Comparison of ENCODE assay signal across 20 cellular contexts in the genomic region with DNA sequence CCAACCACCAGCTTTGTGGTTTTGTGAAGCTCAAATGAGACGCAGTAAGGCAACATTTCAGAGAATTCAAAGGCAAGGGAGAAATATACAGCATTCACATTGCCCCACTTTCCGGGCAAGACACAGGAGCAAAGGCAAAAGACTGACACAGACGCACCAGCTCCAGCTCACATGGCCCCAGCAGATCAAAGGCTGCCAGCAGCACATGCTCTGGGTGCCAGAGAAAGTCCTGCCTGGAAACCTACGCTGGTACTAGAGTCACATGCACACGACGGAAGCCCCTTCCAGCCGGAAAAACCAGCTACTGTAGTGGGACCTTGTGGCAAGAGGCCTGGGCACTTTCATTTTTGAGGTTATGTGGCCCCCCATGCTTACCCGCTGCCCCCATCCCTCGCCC. TPM values are rescaled to one million over a fixed set of nuclear protein-coding genes. Genes with fewer than 3 reads are reported as not detected.
DNase-seq lines count a peak whose midpoint lies in the region; ATAC-seq, FAIRE-seq and TF ChIP-seq lines count a peak whose summit lies in the region.
"Had no signal": no experiment of that assay in that cellular context is flagged by ENCODE, and none has a peak within 500 bp of the region (broad histone marks: within the 10 kb centered on the region; RNA-seq: fewer than 3 reads in every experiment).

No MANE protein-coding gene starts in this region.

- no peak overlapping the region for H3K27ac ChIP-seq in HepG2 (ENCODE audit: extremely low read length, insufficient read depth, low read length)
- no peak overlapping the region for H3K27ac ChIP-seq in right lobe of liver
- H3K27ac ChIP-seq: HL-60, RWPE1 had no signal

- no peak overlapping the region for H3K9ac ChIP-seq in HepG2 (ENCODE audit: insufficient read depth, low read depth, low read length)

- no peaks in the 10 kb centered on the region for H3K4me1 ChIP-seq in HepG2 (ENCODE audit: insufficient read depth, low read length)
- H3K4me1 ChIP-seq in right lobe of liver, result no peaks in the 10 kb centered on the region

- H3K4me1 Mint-ChIP-seq in activated CD4-positive, alpha-beta memory T cell treated with anti-CD3 and anti-CD28 coated beads, Interleukin-2, amount 10 ng/mL, durations not matched to agents 7 days and 5 days, result no peaks in the 10 kb centered on the region

- H3K36me3 ChIP-seq in HepG2 (replicated peaks in 1 of 2; ENCODE audit: control insufficient read depth in 1 of 2, insufficient read depth in 2 of 2, low read length in 2 of 2) (peaks cover 69 to 98% of the 10 kb centered on the region in 2 experiments), right lobe of liver (peaks cover 0 to 92% (median 28%) of the 10 kb centered on the region in 4 donors)

- no peaks in the 10 kb centered on the region for H4K20me1 ChIP-seq in HepG2 (ENCODE audit: insufficient read depth, low read length)

- H3K4me2 ChIP-seq in HepG2 (ENCODE audit: low read depth, low read length), result no peak overlapping the region

- TF ChIP-seq EP300 in HepG2 (IDR thresholded peaks at IDR 0.05; ENCODE audit: low read depth in 2 of 2, low read length in 2 of 2) (no peak), HepG2 (CRISPR knock-in tag; IDR thresholded peaks at IDR 0.05; ENCODE audit: borderline replicate concordance) (no peak)

- no peaks in the 10 kb centered on the region for H3K79me2 ChIP-seq in HepG2 (ENCODE audit: insufficient read depth, low read length)

- no peak overlapping the region for H2AFZ ChIP-seq in HepG2 (ENCODE audit: low read length)

- CTCF ChIA-PET in HepG2 (lab: Yijun Ruan, JAX; ENCODE audit: low intra/inter-chr PET ratio, low total read pairs), result no interaction called here
- CTCF ChIA-PET in activated CD4-positive, alpha-beta memory T cell treated with anti-CD3 and anti-CD28 coated beads, Interleukin-2, amount 10 ng/mL, durations not matched to agents 7 days and 5 days (lab: Charles Lee), result interaction anchor here (1.4 kb wide), 1 partner anchor 17 kb away, joined by 4 read pairs; no protein-coding TSS in a partner anchor

- no peak overlapping the region for H3K4me3 Mint-ChIP-seq in activated CD4-positive, alpha-beta memory T cell treated with anti-CD3 and anti-CD28 coated beads, Interleukin-2, amount 10 ng/mL, durations not matched to agents 7 days and 5 days
- H3K4me3 Mint-ChIP-seq: CD8-positive, alpha-beta T cell had no signal

- no peak for TF ChIP-seq RAD21 in HepG2 (CRISPR knock-in tag; IDR thresholded peaks at IDR 0.05)

- H3K9me3 ChIP-seq in HepG2 (ENCODE audit: low read length) (no peaks in the 10 kb centered on the region), right lobe of liver (no peaks in the 10 kb centered on the region)

- ATAC-seq in HepG2 (no peak), right lobe of liver (no peak)
- ATAC-seq: CD8-positive, alpha-beta T cell; GM12878; HCT116 had no signal

- no peaks in the 10 kb centered on the region for H3K27me3 Mint-ChIP-seq in activated CD4-positive, alpha-beta memory T cell treated with anti-CD3 and anti-CD28 coated beads, Interleukin-2, amount 10 ng/mL, durations not matched to agents 7 days and 5 days

- H3K4me3 ChIP-seq in HepG2 (replicated peaks in 1 of 3; ENCODE audit: insufficient read depth in 1 of 3, low read depth in 2 of 3, low read length in 3 of 3), result no peak overlapping the region
- no peak overlapping the region for H3K4me3 ChIP-seq in right lobe of liver
- H3K4me3 ChIP-seq: GM12878 had no signal

- H3K27me3 ChIP-seq in HepG2 (ENCODE audit: control insufficient read depth in 1 of 2, insufficient read depth in 2 of 2, low read length in 2 of 2) (no peaks in the 10 kb centered on the region), right lobe of liver (no peaks in the 10 kb centered on the region)

- WGBS in HepG2 (ENCODE audit: low lambda C conversion rate), result 97% methylated on average over 9 of the region's 9 CpGs
- 88% methylated on average over 3 of the region's 9 CpGs for WGBS in right lobe of liver (ENCODE audit: insufficient coverage, low coverage, low lambda C conversion rate, missing lambda C conversion rate)

- in situ Hi-C loops in HepG2 (cut with HindIII; ENCODE audit: extremely low pct_ligation_motif_present, low pct_unique_long_range_greater_than_20kb), result no loop called here

- TF ChIP-seq POLR2A in HepG2 (IDR thresholded peaks at IDR 0.05; ENCODE audit: insufficient read depth in 1 of 2, low read depth in 2 of 2, low read length in 2 of 2) (no peak), right lobe of liver (IDR thresholded peaks at IDR 0.05) (no peak)

- no peaks in the 10 kb centered on the region for H3K9me3 Mint-ChIP-seq in activated CD4-positive, alpha-beta memory T cell treated with anti-CD3 and anti-CD28 coated beads, Interleukin-2, amount 10 ng/mL, durations not matched to agents 7 days and 5 days
- H3K9me3 Mint-ChIP-seq: CD8-positive, alpha-beta T cell had no signal

- no peak overlapping the region for H3K27ac Mint-ChIP-seq in activated CD4-positive, alpha-beta memory T cell treated with anti-CD3 and anti-CD28 coated beads, Interleukin-2, amount 10 ng/mL, durations not matched to agents 7 days and 5 days
- H3K27ac Mint-ChIP-seq: CD8-positive, alpha-beta T cell had no signal

- BruUV-seq in HepG2 (replicated peaks; lab: Mats Ljungman, UMichigan), result no TSS peak

- TF ChIP-seq CTCF in HepG2 (CRISPR knock-in tag; IDR thresholded peaks at IDR 0.05) (no peak), right lobe of liver (IDR thresholded peaks at IDR 0.05) (no peak)

- no peak for FAIRE-seq in HepG2 (lab: Jason Lieb, UNC)
- FAIRE-seq: G401.6, GM12878, GM18507, HTR-8/SVneo had no signal

- peaks cover 60% of the 10 kb centered on the region for H3K36me3 Mint-ChIP-seq in activated CD4-positive, alpha-beta memory T cell treated with anti-CD3 and anti-CD28 coated beads, Interleukin-2, amount 10 ng/mL, durations not matched to agents 7 days and 5 days (ENCODE audit: low read depth)

- intact Hi-C loops in HepG2 (cut with micrococcal nuclease; ENCODE audit: unreplicated experiment), result no loop called here
- intact Hi-C loops in right lobe of liver (cut with DNase I), result no loop called here

- POLR2A ChIA-PET in HepG2 (lab: Yijun Ruan, JAX), result no interaction called here
- POLR2A ChIA-PET in activated CD4-positive, alpha-beta memory T cell treated with anti-CD3 and anti-CD28 coated beads, Interleukin-2, amount 10 ng/mL, durations not matched to agents 7 days and 5 days (lab: Charles Lee), result no interaction called here

- DNase-seq in HepG2 (ENCODE audit: low spot score) (no peak), right lobe of liver (no peak), medulla oblongata (ENCODE audit: extremely low spot score) (peak; percentile 66), putamen (ENCODE audit: low spot score) (peak; percentile 34), NCI-H82 treated with DMSO at 0.1 percent for 48 hours (lab: John Stamatoyannopoulos, UW; ENCODE audit: unreplicated experiment) (no peak), GOT3 (lab: John Stamatoyannopoulos, UW) (no peak), NAMALWA (ENCODE audit: low spot score) (no peak)
- no peak for DNase-seq in activated CD4-positive, alpha-beta memory T cell treated with anti-CD3 and anti-CD28 coated beads, Interleukin-2, amount 10 ng/mL, durations not matched to agents 7 days and 5 days
- DNase-seq: 8988T; CD8-positive, alpha-beta T cell; DMS79 treated with DMSO at 0.1 percent for 48 hours; NCI-H2029; NCI-H446 treated with DMSO at 0.1 percent for 48 hours had no signal

RNA-seq across cellular contexts. Expression of gene GTF3C1, which starts 50.1 kb away (rescaled TPM):
- total RNA-seq in HepG2 (2016; rRNA removed; fragmentation: Illumina TruSeq; extraction: Trizol), result 44.9 and 72.7 TPM in 2 replicates
- total RNA-seq in HepG2 (2016; cell fraction: cytosol; rRNA removed; fragmentation: Illumina TruSeq; extraction: Trizol; ENCODE audit: low read depth), result 15.7 and 16.0 TPM in 2 replicates
- 34.4 and 74.8 TPM in 2 replicates for total RNA-seq in HepG2 (2016; cell fraction: insoluble cytoplasmic fraction; rRNA removed; fragmentation: Illumina TruSeq; extraction: Trizol)
- 23.3 and 26.6 TPM in 2 replicates for total RNA-seq in HepG2 (2016; cell fraction: membrane; rRNA removed; fragmentation: Illumina TruSeq; extraction: Trizol)
- 94.4 and 99.1 TPM in 2 replicates for total RNA-seq in HepG2 (2016; cell fraction: nucleus; rRNA removed; fragmentation: Illumina TruSeq; extraction: Trizol)
- polyA plus RNA-seq in HepG2 (2011; rRNA removed), result 29.2 and 36.7 TPM in 2 replicates
- polyA plus RNA-seq in HepG2 (2011; cell fraction: cytosol; rRNA removed), result 23.4 and 32.3 TPM in 2 replicates
- 116 and 121 TPM in 2 replicates for polyA plus RNA-seq in HepG2 (2011; cell fraction: nucleus; rRNA removed)
- 36.5 and 37.3 TPM in 2 replicates for polyA plus RNA-seq in HepG2 (2012)
- 7.7 TPM in 2 replicates for polyA plus RNA-seq in HepG2 (2016; cell fraction: cytosol; fragmentation: Illumina TruSeq; extraction: Trizol; ENCODE audit: low read depth)
- polyA plus RNA-seq in HepG2 (2016; cell fraction: insoluble cytoplasmic fraction; fragmentation: Illumina TruSeq; extraction: Trizol; ENCODE audit: low read depth), result 36.4 and 43.1 TPM in 2 replicates
- polyA plus RNA-seq in HepG2 (2016; cell fraction: membrane; fragmentation: Illumina TruSeq; extraction: Trizol; ENCODE audit: low read depth), result 12.2 and 12.6 TPM in 2 replicates
- polyA plus RNA-seq in HepG2 (2016; cell fraction: nucleus; fragmentation: Illumina TruSeq; extraction: Trizol; ENCODE audit: insufficient read depth, low read depth), result 147 and 157 TPM in 2 replicates
- 64.4 and 114 TPM in 2 replicates for polyA minus RNA-seq in HepG2 (2011; rRNA and poly(A)+ RNA removed; ENCODE audit: low replicate concordance)
- 73.8 and 74.4 TPM in 2 replicates for polyA minus RNA-seq in HepG2 (2011; cell fraction: cytosol; rRNA and poly(A)+ RNA removed)
- 75.6 and 96.5 TPM in 2 replicates for polyA minus RNA-seq in HepG2 (2011; cell fraction: nucleus; rRNA and poly(A)+ RNA removed)
- 10 to 100 TPM; 25.3 to 53.3 (median 26.9) TPM for total RNA-seq in right lobe of liver
- 10 to 100 TPM; 48.9 to 53.6 TPM for total RNA-seq in activated CD4-positive, alpha-beta memory T cell treated with anti-CD3 and anti-CD28 coated beads, Interleukin-2, amount 10 ng/mL, durations not matched to agents 7 days and 5 days

RNA-seq across cellular contexts. Expression of gene KATNIP, which starts 50.3 kb away (rescaled TPM):
- total RNA-seq in HepG2 (2016; rRNA removed; fragmentation: Illumina TruSeq; extraction: Trizol), result 11.8 and 12.0 TPM in 2 replicates
- total RNA-seq in HepG2 (2016; cell fraction: cytosol; rRNA removed; fragmentation: Illumina TruSeq; extraction: Trizol; ENCODE audit: low read depth), result 1.4 and 2.9 TPM in 2 replicates
- total RNA-seq in HepG2 (2016; cell fraction: insoluble cytoplasmic fraction; rRNA removed; fragmentation: Illumina TruSeq; extraction: Trizol), result 11.9 and 13.3 TPM in 2 replicates
- total RNA-seq in HepG2 (2016; cell fraction: membrane; rRNA removed; fragmentation: Illumina TruSeq; extraction: Trizol), result 3.3 and 4.4 TPM in 2 replicates
- 19.2 and 23.9 TPM in 2 replicates for total RNA-seq in HepG2 (2016; cell fraction: nucleus; rRNA removed; fragmentation: Illumina TruSeq; extraction: Trizol)
- polyA plus RNA-seq in HepG2 (2011; rRNA removed), result 9.7 and 13.1 TPM in 2 replicates
- polyA plus RNA-seq in HepG2 (2011; cell fraction: cytosol; rRNA removed), result 4.9 and 5.9 TPM in 2 replicates
- 69.4 and 79.1 TPM in 2 replicates for polyA plus RNA-seq in HepG2 (2011; cell fraction: nucleus; rRNA removed)
- 7.3 and 9.1 TPM in 2 replicates for polyA plus RNA-seq in HepG2 (2012)
- 0.67 and 0.72 TPM in 2 replicates for polyA plus RNA-seq in HepG2 (2016; cell fraction: cytosol; fragmentation: Illumina TruSeq; extraction: Trizol; ENCODE audit: low read depth)
- polyA plus RNA-seq in HepG2 (2016; cell fraction: insoluble cytoplasmic fraction; fragmentation: Illumina TruSeq; extraction: Trizol; ENCODE audit: low read depth), result 5.8 and 8.3 TPM in 2 replicates
- polyA plus RNA-seq in HepG2 (2016; cell fraction: membrane; fragmentation: Illumina TruSeq; extraction: Trizol; ENCODE audit: low read depth), result 0.84 and 1.0 TPM in 2 replicates
- polyA plus RNA-seq in HepG2 (2016; cell fraction: nucleus; fragmentation: Illumina TruSeq; extraction: Trizol; ENCODE audit: insufficient read depth, low read depth), result 26.4 and 32.6 TPM in 2 replicates
- 14.8 and 27.4 TPM in 2 replicates for polyA minus RNA-seq in HepG2 (2011; rRNA and poly(A)+ RNA removed; ENCODE audit: low replicate concordance)
- 5.6 and 7.6 TPM in 2 replicates for polyA minus RNA-seq in HepG2 (2011; cell fraction: cytosol; rRNA and poly(A)+ RNA removed)
- polyA minus RNA-seq in HepG2 (2011; cell fraction: nucleus; rRNA and poly(A)+ RNA removed), result 46.9 and 47.9 TPM in 2 replicates
- 10 to 100 TPM in 1 of 6 experiments, 1 to 10 TPM in 5; 6.1 to 10.2 (median 7.6) TPM for total RNA-seq in right lobe of liver
- 10 to 100 TPM; 15.8 to 18.1 TPM for total RNA-seq in activated CD4-positive, alpha-beta memory T cell treated with anti-CD3 and anti-CD28 coated beads, Interleukin-2, amount 10 ng/mL, durations not matched to agents 7 days and 5 days

Comparison
In these comparisons a context has a peak if more than half of its experiments do, and no peak if none do; other contexts are left out.
1. DNase-seq: peak in medulla oblongata (single experiment) and putamen (single experiment); none in HepG2 (single experiment), right lobe of liver (0 of 3), NCI-H82 treated with DMSO at 0.1 percent for 48 hours (single experiment), activated CD4-positive, alpha-beta memory T cell treated with anti-CD3 and anti-CD28 coated beads, Interleukin-2, amount 10 ng/mL, durations not matched to agents 7 days and 5 days (single experiment), GOT3 (single experiment) and NAMALWA (single experiment).